8 cellular contexts compared by ENCODE assay signal in genomic region chr19:46678110-46678732, GRCh38. TPM values are rescaled to one million over a fixed set of nuclear protein-coding genes. Genes with fewer than 3 reads are reported as not detected.
DNase-seq lines count a peak whose midpoint lies in the region; ATAC-seq, FAIRE-seq and TF ChIP-seq lines count a peak whose summit lies in the region.

No MANE protein-coding gene starts in this region.

- TF ChIP-seq POLR2A in K562 (conservative IDR thresholded peaks at IDR 0.05), result no peak

- H3K4me1 Mint-ChIP-seq in progenitor cell of endocrine pancreas (ENCODE audit: low read depth), result no peaks in the 10 kb centered on the region

- H3K9me1 ChIP-seq in K562 (ENCODE audit: control insufficient read depth, insufficient read depth, low read length), result no peaks in the 10 kb centered on the region

- DNase-seq in GM06990 (ENCODE audit: extremely low read depth, insufficient read length), result peak; percentile 66
- DNase-seq in T-helper 2 cell, result peak; percentile 22 to 70 (median 45)
- peak; percentile 86 to 99 (median 98) for DNase-seq in K562 (ENCODE audit: extremely low read depth in 1 of 4, low spot score in 3 of 4)
- peak; percentile 65 to 72 for DNase-seq in stimulated activated CD4-positive, alpha-beta T cell treated with anti-CD3 and anti-CD28 coated beads, Interleukin-2, amount 100 ng/mL, for 24 hours
- no peak for DNase-seq in SKM-1 (lab: John Stamatoyannopoulos, UW; ENCODE audit: unreplicated experiment)
- no peak for DNase-seq in SW480 (ENCODE audit: low spot score)
- no peak for DNase-seq in progenitor cell of endocrine pancreas (ENCODE audit: low spot score, unreplicated experiment)
- no peak for DNase-seq in GM20000 (ENCODE audit: low spot score)

- no peak overlapping the region for H3K4me3 Mint-ChIP-seq in progenitor cell of endocrine pancreas (ENCODE audit: low read depth)

- no peak overlapping the region for H3K27ac Mint-ChIP-seq in progenitor cell of endocrine pancreas

- no TSS peak for BruUV-seq in K562 (replicated peaks; lab: Mats Ljungman, UMichigan)

- H3K36me3 ChIP-seq in GM06990 (ENCODE audit: control insufficient read depth, insufficient read depth, low read length) (peaks cover 39% of the 10 kb centered on the region), K562 (ENCODE audit: control insufficient read depth, insufficient read depth, low read length) (peaks cover 73% of the 10 kb centered on the region; the same call in 2 of the 3 replicates)

- no peak for TF ChIP-seq CTCF in GM06990 (IDR thresholded peaks at IDR 0.05; ENCODE audit: insufficient read depth, low read length, poor library complexity, severe bottlenecking)
- TF ChIP-seq CTCF in K562 (IDR thresholded peaks at IDR 0.05 in 2 of 3, conservative IDR thresholded peaks at IDR 0.05 in 1 of 3; ENCODE audit: insufficient read depth in 2 of 3, low read depth in 1 of 3, low read length in 3 of 3), result no peak
- no peak for TF ChIP-seq CTCF in progenitor cell of endocrine pancreas (IDR thresholded peaks at IDR 0.05; ENCODE audit: unreplicated experiment)
- no peak for TF ChIP-seq CTCF in GM20000 (IDR thresholded peaks at IDR 0.05; ENCODE audit: extremely low read depth, missing control alignments)

- ATAC-seq in K562, result peak; percentile 100

- TF ChIP-seq RAD21 in K562 (CRISPR knock-in tag; conservative IDR thresholded peaks at IDR 0.05 in 1 of 2, IDR thresholded peaks at IDR 0.05 in 1 of 2), result no peak

- H3K4me2 ChIP-seq in K562 (ENCODE audit: insufficient read depth, low read length), result no peak overlapping the region

- H3K79me2 ChIP-seq in K562 (ENCODE audit: control insufficient read depth, insufficient read depth, low read length), result peaks cover 4% of the 10 kb centered on the region; the same call in 1 of the 3 replicates

- in situ Hi-C loops in K562 (cut with MboI), result no loop called here

- H3K9me3 Mint-ChIP-seq in progenitor cell of endocrine pancreas (ENCODE audit: low read depth), result no peaks in the 10 kb centered on the region

- H3K27ac ChIP-seq in K562 (ENCODE audit: extremely low read depth, low read depth, low read length), result no peak overlapping the region

- no peaks in the 10 kb centered on the region; the same call in 1 of the 2 replicates for H4K20me1 ChIP-seq in K562 (replicated peaks; ENCODE audit: control insufficient read depth, insufficient read depth, low read length)

- intact Hi-C loops in K562 (cut with micrococcal nuclease), result no loop called here

- no peaks in the 10 kb centered on the region for H3K9me3 ChIP-seq in K562 (replicated peaks; ENCODE audit: control insufficient read depth, insufficient read depth, low read depth, low read length)

- H3K9ac ChIP-seq in K562 (ENCODE audit: insufficient read depth in 1 of 2, low read depth in 2 of 2, low read length in 2 of 2), result peak overlapping the region in 1 of 2 experiments; percentile 55; a peak in 1 of 4 replicates

- peaks cover 0 to 15% of the 10 kb centered on the region in 2 experiments; a peak in 3 of 5 replicates for H3K4me1 ChIP-seq in K562 (replicated peaks in 1 of 2; ENCODE audit: control insufficient read depth in 2 of 2, insufficient read depth in 2 of 2, low read length in 2 of 2)

- no peak overlapping the region for H2AFZ ChIP-seq in K562 (ENCODE audit: low read depth, low read length)

- H3K36me3 Mint-ChIP-seq in progenitor cell of endocrine pancreas (ENCODE audit: insufficient read depth), result peaks cover 30% of the 10 kb centered on the region

- POLR2A ChIA-PET in K562 (lab: Yijun Ruan, JAX), result interaction anchor here (0.6 to 1.0 kb wide), 2 partner anchors 9 to 17 kb away, joined by 3 to 6 read pairs; partner anchors contain the start of gene DACT3

- H3K4me3 ChIP-seq in GM06990 (replicated peaks; ENCODE audit: low read depth, low read length) (no peak overlapping the region), K562 (no peak overlapping the region)

- H3K27me3 Mint-ChIP-seq in progenitor cell of endocrine pancreas, result no peaks in the 10 kb centered on the region

- no peak for TF ChIP-seq EP300 in K562 (IDR thresholded peaks at IDR 0.05; ENCODE audit: low read length)

- CTCF ChIA-PET in K562 (lab: Yijun Ruan, JAX; ENCODE audit: low intra/inter-chr PET ratio), result no interaction called here

- WGBS in K562 (ENCODE audit: insufficient coverage, low coverage, missing lambda C conversion rate), result 67% methylated on average over 24 of the region's 26 CpGs

- H3K27me3 ChIP-seq in GM06990 (replicated peaks; ENCODE audit: control insufficient read depth, insufficient read depth, low read length), result no peaks in the 10 kb centered on the region
- no peaks in the 10 kb centered on the region for H3K27me3 ChIP-seq in K562 (ENCODE audit: control insufficient read depth in 2 of 2, insufficient read depth in 2 of 2, low read length in 2 of 2)

- FAIRE-seq in K562 (lab: Jason Lieb, UNC), result peak; percentile 82

RNA-seq across cellular contexts. Expression of gene DACT3, which starts 17.2 kb away (rescaled TPM):
- total RNA-seq in K562 (2011; cell fraction: chromatin; rRNA removed; ENCODE audit: low replicate concordance), result 6.5 and 10.4 TPM in 2 replicates
- 5.1 and 6.8 TPM in 2 replicates for total RNA-seq in K562 (2011; cell fraction: nucleolus; rRNA removed)
- total RNA-seq in K562 (2011; cell fraction: nucleoplasm; rRNA removed), result 6.0 and 8.6 TPM in 2 replicates
- total RNA-seq in K562 (2014; rRNA removed) (4.7 and 6.5 TPM in 2 replicates), K562 (2014; rRNA removed; fragmentation: Illumina TruSeq; extraction: Trizol) (2.8 TPM in 2 replicates), K562 (2015; rRNA removed; fragmentation: Illumina TruSeq; extraction: Trizol) (2.3 and 2.5 TPM in 2 replicates), K562 (2021) (5.9 and 6.5 TPM in 2 replicates), progenitor cell of endocrine pancreas (2.6 and 3.1 TPM in 2 replicates)
- polyA plus RNA-seq in K562 (2011; rRNA removed) (3.3 and 3.5 TPM in 2 replicates), K562 (2014; fragmentation: Illumina TruSeq; extraction: Trizol) (4.1 and 4.2 TPM in 2 replicates), K562 (2014; fragmentation: Nextera tagmentation; extraction: Ambion mirVana) (under 1 TPM; 0.67 to 0.83 TPM), K562 (2014; rRNA removed) (3.3 and 5.1 TPM in 2 replicates)
- 3.0 and 6.0 TPM in 2 replicates for polyA plus RNA-seq in K562 (2011; cell fraction: cytosol; rRNA removed)
- polyA plus RNA-seq in K562 (2011; cell fraction: nucleus; rRNA removed), result 3.7 and 5.0 TPM in 2 replicates
- polyA plus RNA-seq in K562 (2012), result 1.3 and 2.1 TPM in 2 replicates
- polyA minus RNA-seq in K562 (2011; rRNA and poly(A)+ RNA removed), result 1.9 and 3.0 TPM in 2 replicates
- polyA minus RNA-seq in K562 (2011; cell fraction: cytosol; rRNA and poly(A)+ RNA removed), result 2.0 and 2.5 TPM in 2 replicates
- polyA minus RNA-seq in K562 (2011; cell fraction: nucleus; rRNA and poly(A)+ RNA removed), result 0.67 and 1.1 TPM in 2 replicates

RNA-seq across cellular contexts. Expression of gene PRKD2, which starts 38.7 kb away (rescaled TPM):
- total RNA-seq in K562 (2011; cell fraction: chromatin; rRNA removed; ENCODE audit: low replicate concordance), result 31.5 and 62.0 TPM in 2 replicates
- 35.2 and 35.7 TPM in 2 replicates for total RNA-seq in K562 (2011; cell fraction: nucleolus; rRNA removed)
- total RNA-seq in K562 (2011; cell fraction: nucleoplasm; rRNA removed), result 32.3 and 33.7 TPM in 2 replicates
- total RNA-seq in K562 (2014; rRNA removed), result 29.2 and 35.1 TPM in 2 replicates
- 9.9 and 15.0 TPM in 2 replicates for total RNA-seq in K562 (2014; rRNA removed; fragmentation: Illumina TruSeq; extraction: Trizol)
- 14.9 and 19.0 TPM in 2 replicates for total RNA-seq in K562 (2015; rRNA removed; fragmentation: Illumina TruSeq; extraction: Trizol)
- total RNA-seq in K562 (2021), result 57.3 and 60.0 TPM in 2 replicates
- polyA plus RNA-seq in K562 (2011; rRNA removed), result 11.0 and 11.1 TPM in 2 replicates
- 11.6 and 24.2 TPM in 2 replicates for polyA plus RNA-seq in K562 (2011; cell fraction: cytosol; rRNA removed)
- polyA plus RNA-seq in K562 (2011; cell fraction: nucleus; rRNA removed), result 22.8 and 41.1 TPM in 2 replicates
- 36.8 and 42.8 TPM in 2 replicates for polyA plus RNA-seq in K562 (2012)
- polyA plus RNA-seq in K562 (2014; fragmentation: Illumina TruSeq; extraction: Trizol), result 23.8 and 34.1 TPM in 2 replicates
- 1 to 10 TPM; 1.8 to 4.9 TPM for polyA plus RNA-seq in K562 (2014; fragmentation: Nextera tagmentation; extraction: Ambion mirVana)
- polyA plus RNA-seq in K562 (2014; rRNA removed), result 21.1 and 22.4 TPM in 2 replicates
- 10.5 and 13.4 TPM in 2 replicates for polyA minus RNA-seq in K562 (2011; rRNA and poly(A)+ RNA removed)
- 26.9 and 30.1 TPM in 2 replicates for polyA minus RNA-seq in K562 (2011; cell fraction: cytosol; rRNA and poly(A)+ RNA removed)
- polyA minus RNA-seq in K562 (2011; cell fraction: nucleus; rRNA and poly(A)+ RNA removed), result 9.0 and 10.6 TPM in 2 replicates
- total RNA-seq in progenitor cell of endocrine pancreas, result 69.3 and 74.9 TPM in 2 replicates

RNA-seq across cellular contexts. Expression of gene GNG8, which starts 42.2 kb away (rescaled TPM):
- not detected in 2 replicates for total RNA-seq in K562 (2011; cell fraction: chromatin; rRNA removed; ENCODE audit: low replicate concordance)
- total RNA-seq in K562 (2011; cell fraction: nucleolus; rRNA removed), result not detected in 2 replicates
- not detected in 2 replicates for total RNA-seq in K562 (2011; cell fraction: nucleoplasm; rRNA removed)
- total RNA-seq in K562 (2014; rRNA removed) (not detected in 2 replicates), K562 (2014; rRNA removed; fragmentation: Illumina TruSeq; extraction: Trizol) (not detected in 2 replicates), K562 (2015; rRNA removed; fragmentation: Illumina TruSeq; extraction: Trizol) (not detected in 2 replicates), K562 (2021) (not detected in 2 replicates), progenitor cell of endocrine pancreas (not detected in 2 replicates)
- polyA plus RNA-seq in K562 (2011; rRNA removed) (not detected in 2 replicates), K562 (2014; fragmentation: Illumina TruSeq; extraction: Trizol) (not detected in 2 replicates), K562 (2014; fragmentation: Nextera tagmentation; extraction: Ambion mirVana) (1 to 10 TPM in 1 of 2 experiments, not detected in 1; 1.3 TPM), K562 (2014; rRNA removed) (not detected in 2 replicates)
- polyA plus RNA-seq in K562 (2011; cell fraction: cytosol; rRNA removed), result not detected in 2 replicates
- polyA plus RNA-seq in K562 (2011; cell fraction: nucleus; rRNA removed), result not detected in 2 replicates
- polyA plus RNA-seq in K562 (2012), result not detected in 2 replicates
- not detected in 2 replicates for polyA minus RNA-seq in K562 (2011; rRNA and poly(A)+ RNA removed)
- not detected in 2 replicates for polyA minus RNA-seq in K562 (2011; cell fraction: cytosol; rRNA and poly(A)+ RNA removed)
- polyA minus RNA-seq in K562 (2011; cell fraction: nucleus; rRNA and poly(A)+ RNA removed), result not detected in 2 replicates

RNA-seq across cellular contexts. Expression of gene PTGIR, which starts 53.3 kb away (rescaled TPM):
- total RNA-seq in K562 (2011; cell fraction: chromatin; rRNA removed; ENCODE audit: low replicate concordance), result 3.0 and 9.9 TPM in 2 replicates
- total RNA-seq in K562 (2011; cell fraction: nucleolus; rRNA removed), result 4.3 and 7.3 TPM in 2 replicates
- 3.1 and 3.6 TPM in 2 replicates for total RNA-seq in K562 (2011; cell fraction: nucleoplasm; rRNA removed)
- 0.61 and 1.5 TPM in 2 replicates for total RNA-seq in K562 (2014; rRNA removed)
- total RNA-seq in K562 (2014; rRNA removed; fragmentation: Illumina TruSeq; extraction: Trizol), result 0.18 and 0.45 TPM in 2 replicates
- 0.30 and 0.36 TPM in 2 replicates for total RNA-seq in K562 (2015; rRNA removed; fragmentation: Illumina TruSeq; extraction: Trizol)
- 1.4 and 1.9 TPM in 2 replicates for total RNA-seq in K562 (2021)
- polyA plus RNA-seq in K562 (2011; rRNA removed), result 1.7 and 2.0 TPM in 2 replicates
- polyA plus RNA-seq in K562 (2011; cell fraction: cytosol; rRNA removed), result 1.6 and 7.6 TPM in 2 replicates
- polyA plus RNA-seq in K562 (2011; cell fraction: nucleus; rRNA removed), result 3.7 and 12.1 TPM in 2 replicates
- 0.46 and 0.89 TPM in 2 replicates for polyA plus RNA-seq in K562 (2012)
- 0.58 and 0.65 TPM in 2 replicates for polyA plus RNA-seq in K562 (2014; fragmentation: Illumina TruSeq; extraction: Trizol)
- under 1 TPM in 1 of 2 experiments, not detected in 1; 0.11 TPM for polyA plus RNA-seq in K562 (2014; fragmentation: Nextera tagmentation; extraction: Ambion mirVana)
- 1.7 and 3.4 TPM in 2 replicates for polyA plus RNA-seq in K562 (2014; rRNA removed)
- 0.24 and 0.35 TPM in 2 replicates for polyA minus RNA-seq in K562 (2011; rRNA and poly(A)+ RNA removed)
- polyA minus RNA-seq in K562 (2011; cell fraction: cytosol; rRNA and poly(A)+ RNA removed), result 0.38 TPM in 1 of 2 replicates, not detected in the other
- polyA minus RNA-seq in K562 (2011; cell fraction: nucleus; rRNA and poly(A)+ RNA removed), result 1.1 and 1.2 TPM in 2 replicates
- not detected in 2 replicates for total RNA-seq in progenitor cell of endocrine pancreas

Comparison
In these comparisons a context has a peak if more than half of its experiments do, and no peak if none do; other contexts are left out.
1. DNase-seq: peak in GM06990 (single experiment), T-helper 2 cell (5 of 5), K562 (4 of 4) and stimulated activated CD4-positive, alpha-beta T cell treated with anti-CD3 and anti-CD28 coated beads, Interleukin-2, amount 100 ng/mL, for 24 hours (2 of 2); none in SKM-1 (single experiment), SW480 (single experiment), progenitor cell of endocrine pancreas (single experiment) and GM20000 (single experiment).